1 cellular context compared by ENCODE assay signal in the genomic region with DNA sequence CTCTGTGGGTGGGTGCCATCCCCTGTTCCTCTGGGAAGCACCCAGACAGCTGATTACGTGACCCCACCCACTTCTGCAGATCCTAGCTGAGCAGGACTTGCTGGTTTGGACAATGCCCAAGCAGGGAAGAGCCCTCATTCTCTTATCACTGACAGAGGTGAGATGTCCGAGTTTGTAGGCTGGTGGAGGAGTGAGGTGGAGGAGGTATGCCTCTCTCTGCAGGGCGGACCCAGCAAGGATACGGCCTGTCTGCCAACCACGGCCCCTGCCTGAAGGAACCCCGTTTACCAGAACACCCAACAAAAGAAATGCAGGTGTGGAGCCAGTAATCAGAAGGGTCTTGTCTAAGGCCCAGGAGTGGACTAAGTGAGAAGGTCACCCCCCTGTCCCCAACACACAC.
TF ChIP-seq lines count a peak whose summit lies in the region.

No MANE protein-coding gene starts in this region.

TF ChIP-seq in SK-N-SH treated with all-trans-retinoic acid at 6 μM for 48 hours, 23 proteins besides CTCF, POLR2A, EP300 and RAD21 (continued from another document):
- TF ChIP-seq ZNF8 (CRISPR knock-in tag; IDR thresholded peaks at IDR 0.05) = no peak
- no peak for TF ChIP-seq SNAI2 (CRISPR knock-in tag; IDR thresholded peaks at IDR 0.05)
- TF ChIP-seq ZFP30 (CRISPR knock-in tag; IDR thresholded peaks at IDR 0.05) = no peak
- TF ChIP-seq, protein P1, sequence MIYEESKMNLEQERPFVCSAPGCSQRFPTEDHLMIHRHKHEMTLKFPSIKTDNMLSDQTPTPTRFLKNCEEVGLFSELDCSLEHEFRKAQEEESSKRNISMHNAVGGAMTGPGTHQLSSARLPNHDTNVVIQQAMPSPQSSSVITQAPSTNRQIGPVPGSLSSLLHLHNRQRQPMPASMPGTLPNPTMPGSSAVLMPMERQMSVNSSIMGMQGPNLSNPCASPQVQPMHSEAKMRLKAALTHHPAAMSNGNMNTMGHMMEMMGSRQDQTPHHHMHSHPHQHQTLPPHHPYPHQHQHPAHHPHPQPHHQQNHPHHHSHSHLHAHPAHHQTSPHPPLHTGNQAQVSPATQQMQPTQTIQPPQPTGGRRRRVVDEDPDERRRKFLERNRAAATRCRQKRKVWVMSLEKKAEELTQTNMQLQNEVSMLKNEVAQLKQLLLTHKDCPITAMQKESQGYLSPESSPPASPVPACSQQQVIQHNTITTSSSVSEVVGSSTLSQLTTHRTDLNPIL (CRISPR knock-in tag; IDR thresholded peaks at IDR 0.05; ENCODE audit: low read depth) = no peak
- TF ChIP-seq ZNF565 (CRISPR knock-in tag; conservative IDR thresholded peaks at IDR 0.05; ENCODE audit: low read depth) = no peak
- no peak for TF ChIP-seq ISL1 (CRISPR knock-in tag; IDR thresholded peaks at IDR 0.05)
- no peak for TF ChIP-seq ZNF70 (CRISPR knock-in tag; IDR thresholded peaks at IDR 0.05)
- TF ChIP-seq ESRRG (CRISPR knock-in tag; IDR thresholded peaks at IDR 0.05) = no peak
